ENCODE assay signal across 10 cellular contexts in the genomic region with DNA sequence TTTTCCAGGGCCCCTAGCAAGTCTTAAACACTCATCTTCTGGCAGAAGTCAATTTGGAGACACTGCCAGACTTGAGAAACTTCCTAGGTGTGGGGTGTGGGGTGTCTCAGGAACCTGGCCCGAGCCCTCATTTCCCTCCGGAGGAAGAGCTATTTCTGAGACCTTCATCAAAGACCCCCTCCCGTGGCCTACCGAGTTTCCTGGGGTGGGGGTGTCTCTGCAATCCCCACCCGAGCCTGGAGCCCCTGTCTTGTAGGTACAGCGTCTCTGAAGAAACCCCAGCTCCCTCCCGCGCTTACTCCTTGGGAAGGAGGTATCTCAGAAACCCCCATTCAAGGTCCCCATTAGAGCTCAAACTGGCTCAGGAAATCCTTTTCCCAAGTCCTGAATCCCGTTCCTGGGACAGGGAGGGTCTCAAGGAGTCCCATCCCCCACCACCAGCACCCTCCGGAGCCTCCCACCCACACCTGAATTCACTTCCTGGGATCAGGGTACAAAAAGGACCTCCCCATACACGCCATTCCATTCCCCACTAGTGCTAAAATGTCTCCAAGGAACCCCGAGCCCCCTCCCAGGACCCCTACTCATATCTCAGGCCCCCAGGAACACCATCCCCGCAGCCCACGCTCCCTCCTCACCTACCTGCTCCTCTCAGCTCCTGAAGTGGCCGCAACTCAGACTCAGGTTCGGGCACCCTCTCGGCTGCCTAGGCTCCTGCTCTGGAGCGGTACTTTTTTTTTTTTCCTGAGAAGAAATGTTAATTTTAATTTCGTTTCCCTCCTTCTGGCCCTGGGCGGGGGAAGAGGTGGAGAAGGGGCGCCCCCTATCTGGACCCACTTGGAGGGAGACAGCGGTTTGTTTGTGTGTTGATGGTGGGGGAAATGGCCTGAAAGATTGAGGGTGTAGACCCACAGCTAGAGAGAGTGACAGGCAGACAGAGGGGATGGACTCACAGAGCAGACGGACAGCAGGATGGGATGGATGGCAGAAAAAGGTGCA. TPM values are rescaled to one million over a fixed set of nuclear protein-coding genes. Genes with fewer than 3 reads are reported as not detected.
A peak's percentile ranks its signal among the peaks of the same experiment; 100 is the strongest.
DNase-seq lines count a peak whose midpoint lies in the region; ATAC-seq, FAIRE-seq and TF ChIP-seq lines count a peak whose summit lies in the region.
"Had no signal": no experiment of that assay in that cellular context is flagged by ENCODE, and none has a peak within 500 bp of the region (broad histone marks: within the 10 kb centered on the region; RNA-seq: fewer than 3 reads in every experiment).

No MANE protein-coding gene starts in this region.

- peak overlapping the region; percentile 68 to 90 for H3K4me2 ChIP-seq in H1 (ENCODE audit: insufficient read depth in 1 of 2, low read depth in 2 of 2, low read length in 2 of 2)

- CTCF ChIA-PET in H1 (lab: Charles Lee; ENCODE audit: partially characterized antibody): interaction anchor here (0.6 to 6.2 kb wide), 8 partner anchors 12 to 1991 kb away, joined by 3 to 32 read pairs (median 4); a partner anchor contains a TSS

- no peak for TF ChIP-seq EP300 in H1 (IDR thresholded peaks at IDR 0.05; ENCODE audit: borderline replicate concordance in 1 of 2, low read depth in 2 of 2, low read length in 2 of 2)

- H3K27ac ChIP-seq in H1 (ENCODE audit: low read depth, low read length) (no peak overlapping the region), skin epidermis (peak overlapping the region in 17 of 21 experiments; percentile 21 to 83 (median 63))

- peak in 2 of 3 experiments; percentile 27 to 39; a peak in 3 of 4 replicates for TF ChIP-seq CTCF in H1 (IDR thresholded peaks at IDR 0.05; ENCODE audit: control extremely low read depth in 1 of 3, insufficient read depth in 1 of 3, low read depth in 1 of 3, low read length in 3 of 3)

- ATAC-seq in left ventricle myocardium superior (no peak), HG02571 (IDR thresholded peaks at IDR 0.05; ENCODE audit: unreplicated experiment) (no peak)

- H2AK5ac ChIP-seq in H1 (ENCODE audit: low read depth, low read length): no peak overlapping the region

- peak overlapping the region in 3 of 4 experiments; percentile 20 to 57 (median 37); a peak in 5 of 7 replicates for H3K9ac ChIP-seq in H1 (replicated peaks in 1 of 4; ENCODE audit: extremely low read depth in 1 of 4, low read depth in 3 of 4, low read length in 3 of 4)

- no peak overlapping the region; the same call in 1 of the 2 replicates for H2BK5ac ChIP-seq in H1 (ENCODE audit: low read depth, low read length)

- H3K79me1 ChIP-seq in H1 (ENCODE audit: low read depth, low read length): 0 out of 2 replicates have a peak, but pooled peaks cover 2% of the 10 kb centered on the region

- 0 out of 2 replicates have a peak overlapping the region, but pooled peaks have one; percentile 59 for H2AFZ ChIP-seq in H1 (ENCODE audit: low read length)

- H3K18ac ChIP-seq in H1 (ENCODE audit: extremely low read depth, low read length): no peak overlapping the region; the same call in 1 of the 2 replicates

- H4K91ac ChIP-seq in H1 (replicated peaks; ENCODE audit: insufficient read length, low read length): peak overlapping the region; percentile 15

- H3K56ac ChIP-seq in H1 (replicated peaks; ENCODE audit: insufficient read length, low read depth, low read length): no peak overlapping the region

- no peaks in the 10 kb centered on the region for H4K20me1 ChIP-seq in H1 (replicated peaks in 1 of 2; ENCODE audit: control insufficient read depth in 1 of 2, insufficient read depth in 2 of 2, low read length in 2 of 2)

- intact Hi-C loops in cardiac septum (cut with DNase I) (no loop called here), left ventricle myocardium superior (cut with micrococcal nuclease) (no loop called here)

- peaks cover 0 to 8% of the 10 kb centered on the region in 2 experiments; a peak in 1 of 4 replicates for H3K79me2 ChIP-seq in H1 (ENCODE audit: control insufficient read depth in 1 of 2, insufficient read depth in 2 of 2, low read length in 2 of 2)

- POLR2A ChIA-PET in H1 (lab: Charles Lee; ENCODE audit: partially characterized antibody): no interaction called here

- no peak overlapping the region for H2BK20ac ChIP-seq in H1 (ENCODE audit: low read length)

- H3K23me2 ChIP-seq in H1 (ENCODE audit: low read depth, low read length): no peaks in the 10 kb centered on the region

- H3K9me3 ChIP-seq in H1 (ENCODE audit: insufficient read depth in 2 of 2, low read depth in 1 of 2, low read length in 1 of 2): no peaks in the 10 kb centered on the region

- peak; percentile 49 to 50; a peak in 3 of 4 replicates for TF ChIP-seq RAD21 in H1 (IDR thresholded peaks at IDR 0.05 in 1 of 2, conservative IDR thresholded peaks at IDR 0.05 in 1 of 2; ENCODE audit: low read depth in 2 of 2, low read length in 2 of 2)

- H2BK120ac ChIP-seq in H1 (replicated peaks; ENCODE audit: low read depth, low read length): no peak overlapping the region

- no peak overlapping the region for H2BK15ac ChIP-seq in H1 (ENCODE audit: low read length)

- no peak overlapping the region for H3K23ac ChIP-seq in H1 (ENCODE audit: insufficient read length)

- 1% methylated on average over 9 of the region's 23 CpGs; no CpG with 5 or more reads in 1 of the 2 experiments for WGBS in H1 (ENCODE audit: extremely low coverage in 1 of 2, insufficient coverage in 1 of 2, insufficient read length in 1 of 2, insufficient replicate concordance in 2 of 2, low coverage in 1 of 2, low lambda C conversion rate in 2 of 2, missing lambda C conversion rate in 1 of 2), 2 experiments

- H3K4ac ChIP-seq in H1 (replicated peaks; ENCODE audit: insufficient read length, low read depth, low read length): no peak overlapping the region

- no peak overlapping the region for H3K14ac ChIP-seq in H1 (ENCODE audit: insufficient read length)

- H3K4me1 ChIP-seq in H1 (replicated peaks in 1 of 4; ENCODE audit: control insufficient read depth in 3 of 4, insufficient read depth in 4 of 4, low read length in 3 of 4): peaks cover 10 to 20% (median 14%) of the 10 kb centered on the region in 4 experiments

- peak overlapping the region; percentile 22 for H4K5ac ChIP-seq in H1 (ENCODE audit: insufficient read length, low read depth, low read length)

- TF ChIP-seq POLR2A in H1 (IDR thresholded peaks at IDR 0.05; ENCODE audit: control extremely low read depth in 1 of 2, low read depth in 2 of 2, low read length in 2 of 2): no peak

- H3K27me3 ChIP-seq in H1 (replicated peaks in 1 of 4; ENCODE audit: control insufficient read depth in 3 of 4, extremely low read depth in 1 of 4, insufficient read depth in 3 of 4, low read length in 3 of 4): no peaks in the 10 kb centered on the region

- peaks cover 0 to 3% (median 0%) of the 10 kb centered on the region in 4 experiments; a peak in 2 of 8 replicates for H3K36me3 ChIP-seq in H1 (ENCODE audit: control insufficient read depth in 2 of 4, insufficient read depth in 4 of 4, low read length in 3 of 4)

- FAIRE-seq in H1 (lab: Jason Lieb, UNC): no peak

- no peak overlapping the region for H4K8ac ChIP-seq in H1 (ENCODE audit: extremely low read depth, insufficient read depth, low read length)

- DNase-seq in cardiac septum (ENCODE audit: low spot score) (peak; percentile 54), left ventricle myocardium superior (no peak), UCSD-AML1 (lab: John Stamatoyannopoulos, UW; ENCODE audit: unreplicated experiment) (peak; percentile 31), H1 (ENCODE audit: low read depth in 1 of 2, low spot score in 2 of 2) (peak in 1 of 2 experiments; percentile 61), GDM1 (lab: John Stamatoyannopoulos, UW) (no peak), DMS114 treated with DMSO at 0.1 percent for 48 hours (lab: John Stamatoyannopoulos, UW; ENCODE audit: unreplicated experiment) (no peak)

- no peak overlapping the region for H2BK12ac ChIP-seq in H1 (ENCODE audit: low read depth, low read length)

- H3K4me3 ChIP-seq in H1 (ENCODE audit: extremely low read depth in 1 of 4, insufficient read depth in 2 of 4, low read depth in 3 of 4, low read length in 4 of 4) (peak overlapping the region; percentile 51 to 90 (median 70)), skin epidermis (peak overlapping the region; percentile 19 to 40 (median 30))

RNA-seq across cellular contexts. Expression of a gene that starts 1.1 kb away (rescaled TPM):
- total RNA-seq in cardiac septum: 2.2 TPM
- total RNA-seq in left ventricle myocardium superior: 0.50 TPM
- 70.9 and 73.8 TPM in 2 replicates for total RNA-seq in H1 (2021; fragmentation: NEBNext Ultra II Directional; extraction: Animal tissue kit (Norgen Biotek cat#: 25700))
- 106 and 135 TPM in 2 replicates for polyA plus RNA-seq in H1 (2011; rRNA removed)
- 77.9 TPM for polyA plus RNA-seq in H1 (2011; cell fraction: cytosol; rRNA removed)
- 182 TPM for polyA plus RNA-seq in H1 (2011; cell fraction: nucleus; rRNA removed)
- 47.8 to 60.9 TPM (median 58.4 TPM) in 4 replicates for polyA plus RNA-seq in H1 (2012, experiment 1 of 2)
- polyA plus RNA-seq in H1 (2012, experiment 2 of 2): 71.6 TPM
- 104 TPM for polyA plus RNA-seq in H1 (2013, experiment 1 of 2)
- 101 TPM for polyA plus RNA-seq in H1 (2013, experiment 2 of 2)
- polyA minus RNA-seq in H1 (2011; rRNA and poly(A)+ RNA removed): 97.2 and 107 TPM in 2 replicates
- 52.2 TPM for polyA minus RNA-seq in H1 (2011; cell fraction: cytosol; rRNA and poly(A)+ RNA removed)
- 23.9 TPM for polyA minus RNA-seq in H1 (2011; cell fraction: nucleus; rRNA and poly(A)+ RNA removed)
- total RNA-seq: Daoy had no signal

RNA-seq across cellular contexts. Expression of a gene that starts 7.0 kb away (rescaled TPM):
- total RNA-seq in cardiac septum: 18.8 TPM
- 15.1 TPM for total RNA-seq in left ventricle myocardium superior
- 55.4 and 62.4 TPM in 2 replicates for total RNA-seq in H1 (2021; fragmentation: NEBNext Ultra II Directional; extraction: Animal tissue kit (Norgen Biotek cat#: 25700))
- polyA plus RNA-seq in H1 (2011; rRNA removed): 80.4 and 104 TPM in 2 replicates
- 58.6 TPM for polyA plus RNA-seq in H1 (2011; cell fraction: cytosol; rRNA removed)
- polyA plus RNA-seq in H1 (2011; cell fraction: nucleus; rRNA removed): 99.3 TPM
- 52.7 to 58.3 TPM (median 58.2 TPM) in 4 replicates for polyA plus RNA-seq in H1 (2012, experiment 1 of 2)
- polyA plus RNA-seq in H1 (2012, experiment 2 of 2): 69.8 TPM
- polyA plus RNA-seq in H1 (2013, experiment 1 of 2): 48.6 TPM
- polyA plus RNA-seq in H1 (2013, experiment 2 of 2): 47.0 TPM
- polyA minus RNA-seq in H1 (2011; rRNA and poly(A)+ RNA removed): 34.5 and 35.1 TPM in 2 replicates
- 19.8 TPM for polyA minus RNA-seq in H1 (2011; cell fraction: cytosol; rRNA and poly(A)+ RNA removed)
- polyA minus RNA-seq in H1 (2011; cell fraction: nucleus; rRNA and poly(A)+ RNA removed): 22.7 TPM

RNA-seq across cellular contexts. Expression of a gene that starts 39.8 kb away (rescaled TPM):
- total RNA-seq in cardiac septum: 12.9 TPM
- total RNA-seq in left ventricle myocardium superior: 13.2 TPM
- 14.0 and 14.6 TPM in 2 replicates for total RNA-seq in H1 (2021; fragmentation: NEBNext Ultra II Directional; extraction: Animal tissue kit (Norgen Biotek cat#: 25700))
- polyA plus RNA-seq in H1 (2011; rRNA removed): 34.1 and 47.0 TPM in 2 replicates
- 28.5 TPM for polyA plus RNA-seq in H1 (2011; cell fraction: cytosol; rRNA removed)
- polyA plus RNA-seq in H1 (2011; cell fraction: nucleus; rRNA removed): 53.4 TPM
- polyA plus RNA-seq in H1 (2012, experiment 1 of 2): 13.3 to 20.3 TPM (median 19.6 TPM) in 4 replicates
- polyA plus RNA-seq in H1 (2012, experiment 2 of 2): 19.4 TPM
- 19.4 TPM for polyA plus RNA-seq in H1 (2013, experiment 1 of 2)
- 19.4 TPM for polyA plus RNA-seq in H1 (2013, experiment 2 of 2)
- 21.6 and 31.2 TPM in 2 replicates for polyA minus RNA-seq in H1 (2011; rRNA and poly(A)+ RNA removed)
- 18.1 TPM for polyA minus RNA-seq in H1 (2011; cell fraction: cytosol; rRNA and poly(A)+ RNA removed)
- 15.4 TPM for polyA minus RNA-seq in H1 (2011; cell fraction: nucleus; rRNA and poly(A)+ RNA removed)

RNA-seq across cellular contexts. Expression of a gene that starts 52.6 kb away (rescaled TPM):
- total RNA-seq in cardiac septum (38.6 TPM), left ventricle myocardium superior (55.4 TPM)
- 143 and 145 TPM in 2 replicates for total RNA-seq in H1 (2021; fragmentation: NEBNext Ultra II Directional; extraction: Animal tissue kit (Norgen Biotek cat#: 25700))
- 286 and 288 TPM in 2 replicates for polyA plus RNA-seq in H1 (2011; rRNA removed)
- 201 TPM for polyA plus RNA-seq in H1 (2011; cell fraction: cytosol; rRNA removed)
- 280 TPM for polyA plus RNA-seq in H1 (2011; cell fraction: nucleus; rRNA removed)
- 113 to 201 TPM (median 196 TPM) in 4 replicates for polyA plus RNA-seq in H1 (2012, experiment 1 of 2)
- 239 TPM for polyA plus RNA-seq in H1 (2012, experiment 2 of 2)
- polyA plus RNA-seq in H1 (2013, experiment 1 of 2): 197 TPM
- 213 TPM for polyA plus RNA-seq in H1 (2013, experiment 2 of 2)
- polyA minus RNA-seq in H1 (2011; rRNA and poly(A)+ RNA removed): 234 and 273 TPM in 2 replicates
- polyA minus RNA-seq in H1 (2011; cell fraction: cytosol; rRNA and poly(A)+ RNA removed): 97.8 TPM
- polyA minus RNA-seq in H1 (2011; cell fraction: nucleus; rRNA and poly(A)+ RNA removed): 59.6 TPM

RNA-seq across cellular contexts. Expression of a gene that starts 57.2 kb away (rescaled TPM):
- total RNA-seq in cardiac septum: not detected
- not detected for total RNA-seq in left ventricle myocardium superior
- total RNA-seq in H1 (2021; fragmentation: NEBNext Ultra II Directional; extraction: Animal tissue kit (Norgen Biotek cat#: 25700)): 0.32 TPM in 1 of 2 replicates, not detected in the other
- polyA plus RNA-seq in H1 (2011; rRNA removed): 0.14 and 0.26 TPM in 2 replicates
- polyA plus RNA-seq in H1 (2011; cell fraction: cytosol; rRNA removed): not detected
- not detected for polyA plus RNA-seq in H1 (2011; cell fraction: nucleus; rRNA removed)
- polyA plus RNA-seq in H1 (2012, experiment 1 of 2): 0.15 to 0.17 TPM (median 0.17 TPM) in 3 of 4 replicates, not detected in the other
- polyA plus RNA-seq in H1 (2012, experiment 2 of 2): not detected
- polyA plus RNA-seq in H1 (2013, experiment 1 of 2): 0.10 TPM
- 0.22 TPM for polyA plus RNA-seq in H1 (2013, experiment 2 of 2)
- 0.32 TPM in 1 of 2 replicates, not detected in the other for polyA minus RNA-seq in H1 (2011; rRNA and poly(A)+ RNA removed)
- polyA minus RNA-seq in H1 (2011; cell fraction: cytosol; rRNA and poly(A)+ RNA removed): not detected
- polyA minus RNA-seq in H1 (2011; cell fraction: nucleus; rRNA and poly(A)+ RNA removed): not detected
- total RNA-seq: Daoy had no signal
- polyA plus RNA-seq: adipose tissue had no signal

Comparison
In these comparisons a context has a peak if more than half of its experiments do, and no peak if none do; other contexts are left out.
1. DNase-seq: peak in cardiac septum (single experiment) and UCSD-AML1 (single experiment); none in left ventricle myocardium superior (single experiment), GDM1 (single experiment) and DMS114 treated with DMSO at 0.1 percent for 48 hours (single experiment).
2. RNA of a gene that starts 1.1 kb away (total RNA-seq): 70.9 to 73.8 TPM in H1; 2.2 TPM in cardiac septum (single experiment) and 0.50 TPM in left ventricle myocardium superior (single experiment); every median in the first group is over 10 times any median in the second.